28 cellular contexts compared by ENCODE assay signal in genomic region chr16:76906552-76906951, GRCh38.
"Had no signal": no experiment of that assay in that cellular context is flagged by ENCODE, and none has a peak within 500 bp of the region (broad histone marks: within the 10 kb centered on the region; RNA-seq: fewer than 3 reads in every experiment).

No MANE protein-coding gene starts in this region.

- H3K27ac Mint-ChIP-seq: dendritic cell treated with granulocyte-macrophage colony-stimulating factor and Interleukin-4, amounts not matched to agents 40 ng/mL and 50 ng/mL, for 4 days; effector memory CD8-positive, alpha-beta T cell; endodermal cell; immature natural killer cell; naive thymus-derived CD4-positive, alpha-beta T cell had no signal

- H3K36me3 Mint-ChIP-seq: immature natural killer cell had no signal

- H3K27me3 ChIP-seq: colonic mucosa, esophagus squamous epithelium, gastroesophageal sphincter, heart left ventricle, hepatocyte, left lung had no signal

- ATAC-seq: effector memory CD8-positive, alpha-beta T cell; esophagus mucosa; gastroesophageal sphincter; heart left ventricle; left colon; left lung; left ventricle myocardium superior; lower lobe of right lung; naive thymus-derived CD4-positive, alpha-beta T cell had no signal

- H3K4me3 Mint-ChIP-seq: dendritic cell treated with granulocyte-macrophage colony-stimulating factor and Interleukin-4, amounts not matched to agents 40 ng/mL and 50 ng/mL, for 4 days; effector memory CD8-positive, alpha-beta T cell; endodermal cell; immature natural killer cell; naive thymus-derived CD4-positive, alpha-beta T cell had no signal

- H3K27me3 Mint-ChIP-seq: dendritic cell treated with granulocyte-macrophage colony-stimulating factor and Interleukin-4, amounts not matched to agents 40 ng/mL and 50 ng/mL, for 4 days; effector memory CD8-positive, alpha-beta T cell; naive thymus-derived CD4-positive, alpha-beta T cell had no signal

- DNase-seq: colonic mucosa; cortex of kidney; effector CD8-positive, alpha-beta T cell; effector memory CD8-positive, alpha-beta T cell; endodermal cell; erythroblast; esophagus squamous epithelium; foreskin fibroblast; heart left ventricle; hypothalamus; immature natural killer cell; islet precursor cell; kidney; kidney glomerular epithelial cell; left colon; left lung; left ventricle myocardium superior; lower lobe of right lung; mesendoderm; midbrain; naive thymus-derived CD4-positive, alpha-beta T cell had no signal

- FAIRE-seq: endometrium, frontal cortex, kidney had no signal

- H3K4me3 ChIP-seq: colonic mucosa, esophagus squamous epithelium, gastroesophageal sphincter, heart left ventricle, hepatocyte, left lung, lower lobe of right lung had no signal

- H3K9me3 ChIP-seq: esophagus squamous epithelium, gastroesophageal sphincter, heart left ventricle, left lung, lower lobe of right lung had no signal

- H3K4me1 Mint-ChIP-seq: endodermal cell; immature natural killer cell; naive thymus-derived CD4-positive, alpha-beta T cell had no signal

- H3K4me1 ChIP-seq: colonic mucosa, esophagus squamous epithelium, gastroesophageal sphincter, heart left ventricle, left lung, lower lobe of right lung had no signal

- H3K9me3 Mint-ChIP-seq: dendritic cell treated with granulocyte-macrophage colony-stimulating factor and Interleukin-4, amounts not matched to agents 40 ng/mL and 50 ng/mL, for 4 days; endodermal cell had no signal

- H3K36me3 ChIP-seq: colonic mucosa, esophagus squamous epithelium, gastroesophageal sphincter, heart left ventricle, left lung, lower lobe of right lung had no signal

- H3K27ac ChIP-seq: colonic mucosa, epithelial cell of prostate, esophagus squamous epithelium, gastroesophageal sphincter, heart left ventricle, hepatocyte, left lung, lower lobe of right lung had no signal
